16 cellular contexts compared by ENCODE assay signal in the genomic region with DNA sequence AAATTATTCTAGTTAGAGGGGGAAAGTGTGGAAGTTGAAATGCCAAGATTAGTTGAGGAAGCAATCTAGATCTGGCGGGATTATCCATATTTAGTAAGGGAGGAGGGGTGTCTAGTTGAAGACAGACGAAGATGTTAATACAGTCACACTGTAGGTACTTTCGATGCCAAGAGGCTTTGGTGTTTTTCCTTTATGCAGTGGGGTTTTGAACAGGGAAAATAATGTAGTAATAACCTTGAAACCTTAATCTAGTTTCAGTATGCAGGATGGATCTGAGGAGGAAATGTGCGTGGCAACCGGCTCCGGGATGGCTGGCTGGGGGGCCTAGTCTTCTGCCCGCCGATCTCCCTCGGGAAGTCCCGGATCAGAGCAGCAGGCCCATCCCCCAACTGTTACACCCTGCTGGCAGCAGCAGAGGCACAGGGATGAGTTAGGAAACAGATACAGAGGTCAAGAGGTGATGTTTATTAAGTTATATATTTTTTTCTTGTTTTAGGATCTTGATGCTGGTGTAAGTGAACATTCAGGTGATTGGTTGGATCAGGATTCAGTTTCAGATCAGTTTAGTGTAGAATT. TPM values are rescaled to one million over a fixed set of nuclear protein-coding genes. Genes with fewer than 3 reads are reported as not detected.
DNase-seq lines count a peak whose midpoint lies in the region; TF ChIP-seq lines count a peak whose summit lies in the region.
"Had no signal": no experiment of that assay in that cellular context is flagged by ENCODE, and none has a peak within 500 bp of the region (broad histone marks: within the 10 kb centered on the region; RNA-seq: fewer than 3 reads in every experiment).

No MANE protein-coding gene starts in this region.

- peaks cover 96% of the 10 kb centered on the region for H4K20me1 ChIP-seq in smooth muscle cell (ENCODE audit: low read depth)

- intact Hi-C loops in activated CD4-positive, alpha-beta memory T cell treated with anti-CD3 and anti-CD28 coated beads for 36 hours (cut with micrococcal nuclease), result loop anchor here (10.0 kb wide), 1 partner anchor 419 kb away; no protein-coding TSS in a partner anchor
- intact Hi-C loops in ascending aorta (cut with DNase I), result loop anchor here (10.0 kb wide), 1 partner anchor 439 kb away; no protein-coding TSS in a partner anchor

- TF ChIP-seq CTCF in HFFc6 (IDR thresholded peaks at IDR 0.05) (no peak), endodermal cell (conservative IDR thresholded peaks at IDR 0.05) (no peak), smooth muscle cell (IDR thresholded peaks at IDR 0.05; ENCODE audit: borderline replicate concordance, insufficient read depth, poor library complexity, severe bottlenecking) (no peak), ascending aorta (IDR thresholded peaks at IDR 0.05) (no peak)

- DNase-seq in activated CD4-positive, alpha-beta memory T cell treated with anti-CD3 and anti-CD28 coated beads for 36 hours, result no peak
- no peak for DNase-seq in activated CD4-positive, alpha-beta memory T cell treated with anti-CD3 and anti-CD28 coated beads, Interleukin-2, amount 10 ng/mL, durations not matched to agents 7 days and 5 days
- DNase-seq in HFFc6, result no peak
- peak; percentile 70 for DNase-seq in endodermal cell
- no peak for DNase-seq in smooth muscle cell (lab: John Stamatoyannopoulos, UW; ENCODE audit: unreplicated experiment)
- DNase-seq in T1000 (lab: John Stamatoyannopoulos, UW), result no peak
- no peak for DNase-seq in NCI-H2107 treated with DMSO at 0.1 percent for 48 hours (lab: John Stamatoyannopoulos, UW; ENCODE audit: unreplicated experiment)
- no peak for DNase-seq in ascending aorta (ENCODE audit: low spot score in 2 of 2)
- DNase-seq: cortex of kidney; kidney glomerular epithelial cell; NCI-H187; NCI-H748 treated with DMSO at 0.1 percent for 48 hours; stimulated activated CD4-positive, alpha-beta T cell treated with anti-CD3 and anti-CD28 coated beads, Interleukin-15, amount 100 ng/mL, for 24 hours; T-helper 17 cell had no signal

- no peaks in the 10 kb centered on the region for H3K4me1 ChIP-seq in endodermal cell (ENCODE audit: control insufficient read depth, insufficient read depth, low read length)
- H3K4me1 ChIP-seq in smooth muscle cell (ENCODE audit: low read depth), result peaks cover 7% of the 10 kb centered on the region
- H3K4me1 ChIP-seq in ascending aorta, result no peaks in the 10 kb centered on the region

- H2AFZ ChIP-seq in smooth muscle cell (ENCODE audit: low read depth), result no peak overlapping the region

- H3K36me3 ChIP-seq in endodermal cell (ENCODE audit: control insufficient read depth, insufficient read depth, low read length), result peaks cover 90% of the 10 kb centered on the region
- peaks cover 36% of the 10 kb centered on the region for H3K36me3 ChIP-seq in smooth muscle cell (ENCODE audit: low read depth)
- H3K36me3 ChIP-seq in ascending aorta, result peaks cover 89 to 91% of the 10 kb centered on the region in 2 donors

- H3K4me2 ChIP-seq in smooth muscle cell, result no peak overlapping the region

- H3K27me3 ChIP-seq in endodermal cell (ENCODE audit: control insufficient read depth, insufficient read depth, low read length, poor library complexity, severe bottlenecking), result no peaks in the 10 kb centered on the region
- H3K27me3 ChIP-seq in smooth muscle cell (ENCODE audit: low read depth), result no peaks in the 10 kb centered on the region
- no peaks in the 10 kb centered on the region for H3K27me3 ChIP-seq in ascending aorta
- H3K27me3 ChIP-seq: esophagus muscularis mucosa had no signal

- no peak overlapping the region for H3K4me3 Mint-ChIP-seq in activated CD4-positive, alpha-beta memory T cell treated with anti-CD3 and anti-CD28 coated beads for 36 hours
- H3K4me3 Mint-ChIP-seq in activated CD4-positive, alpha-beta memory T cell treated with anti-CD3 and anti-CD28 coated beads, Interleukin-2, amount 10 ng/mL, durations not matched to agents 7 days and 5 days, result no peak overlapping the region
- H3K4me3 Mint-ChIP-seq in HFFc6 (peak overlapping the region; percentile 14; the same call in 1 of the 2 replicates), endodermal cell (no peak overlapping the region)
- H3K4me3 Mint-ChIP-seq: T-helper 17 cell had no signal

- peaks cover 45% of the 10 kb centered on the region for H3K36me3 Mint-ChIP-seq in activated CD4-positive, alpha-beta memory T cell treated with anti-CD3 and anti-CD28 coated beads for 36 hours
- peaks cover 53% of the 10 kb centered on the region for H3K36me3 Mint-ChIP-seq in activated CD4-positive, alpha-beta memory T cell treated with anti-CD3 and anti-CD28 coated beads, Interleukin-2, amount 10 ng/mL, durations not matched to agents 7 days and 5 days (ENCODE audit: low read depth)
- H3K36me3 Mint-ChIP-seq in HFFc6 (ENCODE audit: low read depth) (peaks cover 47% of the 10 kb centered on the region), endodermal cell (ENCODE audit: low read depth) (peaks cover 62% of the 10 kb centered on the region)

- peak overlapping the region; percentile 4 for H3K27ac Mint-ChIP-seq in activated CD4-positive, alpha-beta memory T cell treated with anti-CD3 and anti-CD28 coated beads for 36 hours
- no peak overlapping the region for H3K27ac Mint-ChIP-seq in activated CD4-positive, alpha-beta memory T cell treated with anti-CD3 and anti-CD28 coated beads, Interleukin-2, amount 10 ng/mL, durations not matched to agents 7 days and 5 days
- H3K27ac Mint-ChIP-seq in HFFc6, result peak overlapping the region; percentile 64
- H3K27ac Mint-ChIP-seq in endodermal cell, result no peak overlapping the region
- H3K27ac Mint-ChIP-seq: progenitor cell of endocrine pancreas, T-helper 17 cell had no signal

- POLR2A ChIA-PET in activated CD4-positive, alpha-beta memory T cell treated with anti-CD3 and anti-CD28 coated beads for 36 hours (lab: Charles Lee), result no interaction called here
- POLR2A ChIA-PET in activated CD4-positive, alpha-beta memory T cell treated with anti-CD3 and anti-CD28 coated beads, Interleukin-2, amount 10 ng/mL, durations not matched to agents 7 days and 5 days (lab: Charles Lee), result interaction anchor here (1.5 to 1.8 kb wide), 2 partner anchors 10 kb away, joined by 5 to 6 read pairs; no protein-coding TSS in a partner anchor

- peaks cover 2% of the 10 kb centered on the region for H3K4me1 Mint-ChIP-seq in activated CD4-positive, alpha-beta memory T cell treated with anti-CD3 and anti-CD28 coated beads for 36 hours (ENCODE audit: low read depth)
- peaks cover 13% of the 10 kb centered on the region for H3K4me1 Mint-ChIP-seq in activated CD4-positive, alpha-beta memory T cell treated with anti-CD3 and anti-CD28 coated beads, Interleukin-2, amount 10 ng/mL, durations not matched to agents 7 days and 5 days
- H3K4me1 Mint-ChIP-seq in HFFc6 (ENCODE audit: low read depth) (peaks cover 36% of the 10 kb centered on the region), endodermal cell (peaks cover 7% of the 10 kb centered on the region)

- 78 to 87% methylated on average over 4 to 10 of the region's 10 CpGs for WGBS in endodermal cell (ENCODE audit: insufficient coverage in 1 of 2, insufficient read length in 1 of 2), 2 experiments
- WGBS in smooth muscle cell (ENCODE audit: low lambda C conversion rate), result 56% methylated on average over 10 of the region's 10 CpGs

- H3F3A ChIP-seq in smooth muscle cell (ENCODE audit: low read depth), result peaks cover 2% of the 10 kb centered on the region

- H3K27me3 Mint-ChIP-seq in activated CD4-positive, alpha-beta memory T cell treated with anti-CD3 and anti-CD28 coated beads for 36 hours, result no peaks in the 10 kb centered on the region
- no peaks in the 10 kb centered on the region for H3K27me3 Mint-ChIP-seq in activated CD4-positive, alpha-beta memory T cell treated with anti-CD3 and anti-CD28 coated beads, Interleukin-2, amount 10 ng/mL, durations not matched to agents 7 days and 5 days
- H3K27me3 Mint-ChIP-seq in HFFc6 (ENCODE audit: insufficient read depth) (peaks cover 30% of the 10 kb centered on the region), endodermal cell (ENCODE audit: insufficient read depth) (no peaks in the 10 kb centered on the region)
- H3K27me3 Mint-ChIP-seq: progenitor cell of endocrine pancreas, T-helper 17 cell had no signal

- H3K9me3 Mint-ChIP-seq in activated CD4-positive, alpha-beta memory T cell treated with anti-CD3 and anti-CD28 coated beads for 36 hours, result no peaks in the 10 kb centered on the region
- H3K9me3 Mint-ChIP-seq in activated CD4-positive, alpha-beta memory T cell treated with anti-CD3 and anti-CD28 coated beads, Interleukin-2, amount 10 ng/mL, durations not matched to agents 7 days and 5 days, result no peaks in the 10 kb centered on the region
- H3K9me3 Mint-ChIP-seq in HFFc6, result no peaks in the 10 kb centered on the region
- no peaks in the 10 kb centered on the region for H3K9me3 Mint-ChIP-seq in endodermal cell

- no peak overlapping the region for H3K27ac ChIP-seq in endodermal cell (ENCODE audit: low read depth, low read length)
- H3K27ac ChIP-seq in smooth muscle cell (ENCODE audit: low read depth), result peak overlapping the region; percentile 5
- peak overlapping the region in 1 of 2 donors; percentile 32 for H3K27ac ChIP-seq in ascending aorta
- H3K27ac ChIP-seq: esophagus muscularis mucosa had no signal

- peaks cover 16% of the 10 kb centered on the region for H3K79me2 ChIP-seq in smooth muscle cell (ENCODE audit: low read depth)

- no peak overlapping the region for H3K9ac ChIP-seq in endodermal cell (ENCODE audit: extremely low read depth, low read length, poor library complexity, severe bottlenecking)
- H3K9ac ChIP-seq in smooth muscle cell (ENCODE audit: low read depth), result no peak overlapping the region

- H3K4me3 ChIP-seq in endodermal cell (ENCODE audit: low read length), result no peak overlapping the region
- no peak overlapping the region for H3K4me3 ChIP-seq in smooth muscle cell
- H3K4me3 ChIP-seq in ascending aorta, result no peak overlapping the region
- H3K4me3 ChIP-seq: esophagus muscularis mucosa had no signal

- H3K9me3 ChIP-seq in endodermal cell (ENCODE audit: control insufficient read depth, low read length) (no peaks in the 10 kb centered on the region), smooth muscle cell (replicated peaks; ENCODE audit: low read depth) (no peaks in the 10 kb centered on the region), ascending aorta (no peaks in the 10 kb centered on the region)
- H3K9me3 ChIP-seq: esophagus muscularis mucosa had no signal

- CTCF ChIA-PET in activated CD4-positive, alpha-beta memory T cell treated with anti-CD3 and anti-CD28 coated beads for 36 hours (lab: Charles Lee), result interaction anchor here (0.6 kb wide), 1 partner anchor 317 kb away, joined by 4 read pairs; no protein-coding TSS in a partner anchor
- CTCF ChIA-PET in activated CD4-positive, alpha-beta memory T cell treated with anti-CD3 and anti-CD28 coated beads, Interleukin-2, amount 10 ng/mL, durations not matched to agents 7 days and 5 days (lab: Charles Lee), result no interaction called here

RNA-seq across cellular contexts. Expression of gene MDM2, which starts 27.4 kb away (rescaled TPM):
- total RNA-seq in activated CD4-positive, alpha-beta memory T cell treated with anti-CD3 and anti-CD28 coated beads for 36 hours, result 100 to 1,000 TPM; 125 to 136 TPM
- 100 to 1,000 TPM; 194 to 201 TPM for total RNA-seq in activated CD4-positive, alpha-beta memory T cell treated with anti-CD3 and anti-CD28 coated beads, Interleukin-2, amount 10 ng/mL, durations not matched to agents 7 days and 5 days
- 100 to 1,000 TPM; 216 to 270 (median 236) TPM for total RNA-seq in HFFc6 (2021; fragmentation: NEBNext Ultra II Directional; extraction: Animal tissue kit (Norgen Biotek cat#: 25700))
- total RNA-seq in endodermal cell, result 100 to 1,000 TPM; 102 to 137 TPM
- polyA plus RNA-seq in endodermal cell (2013, experiment 1 of 2), result 42.8 TPM
- 47.9 TPM for polyA plus RNA-seq in endodermal cell (2013, experiment 2 of 2)
- total RNA-seq in smooth muscle cell, result 189 and 278 TPM in 2 replicates
- polyA plus RNA-seq in smooth muscle cell, result 43.4 and 80.2 TPM in 2 replicates
- 24.2 TPM for total RNA-seq in ascending aorta

Comparison
In these comparisons a context has a peak if more than half of its experiments do, and no peak if none do; other contexts are left out.
1. H3K27ac Mint-ChIP-seq: peak in activated CD4-positive, alpha-beta memory T cell treated with anti-CD3 and anti-CD28 coated beads for 36 hours (single experiment) and HFFc6 (single experiment); none in activated CD4-positive, alpha-beta memory T cell treated with anti-CD3 and anti-CD28 coated beads, Interleukin-2, amount 10 ng/mL, durations not matched to agents 7 days and 5 days (single experiment) and endodermal cell (single experiment).